ENCODE assay signal across 22 cellular contexts in genomic region chr10:3081383-3081981, GRCh38.
"Had no signal": no experiment of that assay in that cellular context is flagged by ENCODE, and none has a peak within 500 bp of the region (broad histone marks: within the 10 kb centered on the region; RNA-seq: fewer than 3 reads in every experiment).

No MANE protein-coding gene starts in this region.

- H3K36me3 ChIP-seq: tibial nerve, vagina had no signal

- H3K27ac Mint-ChIP-seq: natural killer cell treated with Interleukin-12 subunit alpha and Interleukin-12 subunit beta and Interleukin-15 and Interleukin-18, amount 100 ng/mL, for 72 hours had no signal

- H3K9me3 ChIP-seq: tibial nerve, vagina had no signal

- H3K27me3 Mint-ChIP-seq: brain; natural killer cell treated with Interleukin-12 subunit alpha and Interleukin-12 subunit beta and Interleukin-15 and Interleukin-18, amount 100 ng/mL, for 72 hours had no signal

- DNase-seq: activated CD4-positive, CD25-positive, alpha-beta regulatory T cell; activated CD8-positive, alpha-beta memory T cell treated with anti-CD3 and anti-CD28 coated beads for 24 hours; activated CD8-positive, alpha-beta memory T cell treated with anti-CD3 and anti-CD28 coated beads, Interleukin-2, amount 50 U/mL, for 48 hours; activated gamma-delta T cell treated with Interleukin-2 at 50 U/mL for 16 hours; activated T-cell treated with anti-CD3 and anti-CD28 coated beads, Interleukin-2, amount 50 U/mL, for 48 hours; central memory CD4-positive, alpha-beta T cell; foreskin keratinocyte; glutamatergic neuron; hippocampal formation; stimulated activated CD4-positive, alpha-beta T cell treated with anti-CD3 and anti-CD28 coated beads, Interleukin-1b, Interleukin-23, amount 100 ng/mL, for 48 hours; stimulated activated CD8-positive, alpha-beta memory T cell treated with anti-CD3 and anti-CD28 coated beads, Interleukin-4, amount 100 ng/mL, for 48 hours; stimulated activated naive CD4-positive, alpha-beta T cell treated with Interleukin-2 at 50 U/mL for 16 hours; substantia nigra; T1000 had no signal

- H3K4me3 Mint-ChIP-seq: brain; natural killer cell treated with Interleukin-12 subunit alpha and Interleukin-12 subunit beta and Interleukin-15 and Interleukin-18, amount 100 ng/mL, for 72 hours had no signal

- H3K4me3 ChIP-seq: lung, tibial nerve, vagina had no signal

- H3K27me3 ChIP-seq: foreskin keratinocyte, tibial nerve, vagina had no signal

- H3K27ac ChIP-seq: foreskin keratinocyte, tibial nerve, vagina had no signal

- FAIRE-seq: colon, islet of Langerhans had no signal

- ATAC-seq: left lobe of liver; natural killer cell treated with Interleukin-12 subunit alpha and Interleukin-12 subunit beta and Interleukin-15 and Interleukin-18, amount 100 ng/mL, for 72 hours had no signal

- H3K4me1 ChIP-seq: foreskin keratinocyte, tibial nerve, vagina had no signal

- H3K9me3 Mint-ChIP-seq: natural killer cell treated with Interleukin-12 subunit alpha and Interleukin-12 subunit beta and Interleukin-15 and Interleukin-18, amount 100 ng/mL, for 72 hours had no signal
